8 cellular contexts compared by ENCODE assay signal in the genomic region with DNA sequence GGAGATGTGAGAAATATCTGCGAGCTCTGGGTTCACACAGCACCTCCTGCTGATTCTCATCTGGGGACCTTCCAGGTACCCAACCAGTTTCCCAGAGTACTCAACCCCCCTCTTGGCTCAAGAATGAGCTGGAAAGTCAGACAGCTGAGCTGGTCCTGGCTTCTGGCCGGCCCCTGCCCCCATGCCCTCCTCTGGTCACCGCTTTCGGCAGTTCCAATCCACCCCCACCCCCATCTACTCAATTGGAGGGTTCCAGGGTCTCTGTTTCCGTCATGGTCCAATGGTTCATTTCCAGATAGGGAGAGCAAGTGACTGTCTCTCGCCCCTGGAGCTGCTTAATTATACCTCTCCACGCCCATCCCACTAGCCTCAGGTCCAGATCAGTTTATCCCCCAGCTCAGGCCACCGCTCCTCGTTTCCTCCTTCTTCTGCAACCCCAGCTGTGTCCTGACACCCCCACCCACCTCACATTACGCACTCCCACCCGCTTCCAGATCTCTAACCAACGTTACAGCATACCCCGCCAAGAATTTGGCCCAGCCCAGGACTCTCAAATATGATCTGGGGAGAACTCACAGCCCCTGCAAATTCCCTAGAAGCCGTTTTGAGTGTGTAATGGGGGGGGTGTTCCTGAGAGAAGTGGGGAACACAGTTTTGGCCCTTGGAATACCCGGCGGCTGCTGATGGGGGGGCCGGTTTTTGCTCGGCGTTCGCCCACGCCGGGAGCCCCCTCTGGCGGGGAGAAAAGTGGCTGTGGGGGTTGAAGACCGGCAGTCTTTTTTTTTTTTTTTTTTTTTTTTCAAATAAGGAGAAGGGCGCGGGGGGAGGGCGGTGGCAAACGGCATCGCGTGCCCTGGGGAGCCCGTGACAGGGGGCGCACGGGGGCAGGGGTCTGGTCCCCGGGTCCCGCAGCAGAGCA. TPM values are rescaled to one million over a fixed set of nuclear protein-coding genes. Genes with fewer than 3 reads are reported as not detected.
DNase-seq lines count a peak whose midpoint lies in the region; ATAC-seq and TF ChIP-seq lines count a peak whose summit lies in the region.

No MANE protein-coding gene starts in this region.

- intact Hi-C loops in PC-9 (cut with micrococcal nuclease; ENCODE audit: unreplicated experiment) = loop anchor here (5.0 kb wide), 2 partner anchors 279 to 299 kb away; a partner anchor contains a TSS
- intact Hi-C loops in esophagus muscularis mucosa (cut with DNase I) = no loop called here

- peaks cover 7% of the 10 kb centered on the region; the same call in 1 of the 2 replicates for H3K4me1 ChIP-seq in ES-I3 (ENCODE audit: insufficient read depth, low read length)
- H3K4me1 ChIP-seq in PC-9 (replicated peaks; ENCODE audit: insufficient read depth) = peaks cover 13% of the 10 kb centered on the region; the same call in 1 of the 2 replicates
- peaks cover 37 to 58% (median 44%) of the 10 kb centered on the region in 4 donors for H3K4me1 ChIP-seq in esophagus muscularis mucosa

- peaks cover 57% of the 10 kb centered on the region for H3K27me3 ChIP-seq in PC-9 (ENCODE audit: insufficient read depth, low read depth)
- H3K27me3 ChIP-seq in esophagus muscularis mucosa = peaks cover 14 to 98% (median 71%) of the 10 kb centered on the region in 4 donors

- no peaks in the 10 kb centered on the region for H3K9me2 ChIP-seq in PC-9 (ENCODE audit: insufficient read depth)

- peak overlapping the region; percentile 41; the same call in 1 of the 2 replicates for H3K9ac ChIP-seq in ES-I3 (ENCODE audit: low read depth, low read length)

- H3K36me3 ChIP-seq in ES-I3 (ENCODE audit: insufficient read depth, low read length) (no peaks in the 10 kb centered on the region), PC-9 (ENCODE audit: low read depth) (no peaks in the 10 kb centered on the region), esophagus muscularis mucosa (no peaks in the 10 kb centered on the region)

- no peak for TF ChIP-seq POLR2A in esophagus muscularis mucosa (IDR thresholded peaks at IDR 0.05; ENCODE audit: low read depth)

- H3K4me2 ChIP-seq in PC-9 = peak overlapping the region; percentile 34; the same call in 1 of the 2 replicates

- no peak for ATAC-seq in HG03196 (IDR thresholded peaks at IDR 0.05; ENCODE audit: unreplicated experiment)
- ATAC-seq in GM21447 (IDR thresholded peaks at IDR 0.05; ENCODE audit: unreplicated experiment) = no peak

- no TSS peak for BruUV-seq in PC-9 (replicated peaks; lab: Mats Ljungman, UMichigan)

- peaks cover 53% of the 10 kb centered on the region for H3F3A ChIP-seq in PC-9 (ENCODE audit: insufficient read depth, low read depth)

- H3K79me2 ChIP-seq in PC-9 (ENCODE audit: low read depth) = no peaks in the 10 kb centered on the region

- TF ChIP-seq EP300 in esophagus muscularis mucosa (IDR thresholded peaks at IDR 0.05) = no peak

- no peaks in the 10 kb centered on the region for H3K9me3 ChIP-seq in ES-I3 (ENCODE audit: control insufficient read depth, insufficient read depth, low read length)
- H3K9me3 ChIP-seq in PC-9 (ENCODE audit: insufficient read depth, low read depth) = 0 out of 2 replicates have a peak, but pooled peaks cover 3% of the 10 kb centered on the region
- peaks cover 0 to 6% (median 2%) of the 10 kb centered on the region in 4 donors for H3K9me3 ChIP-seq in esophagus muscularis mucosa

- WGBS in esophagus muscularis mucosa = 3% methylated on average over 27 of the region's 35 CpGs

- POLR2A ChIA-PET in PC-9 (lab: Charles Lee; ENCODE audit: unreplicated experiment) = interaction anchor here (0.5 kb wide), 1 partner anchor 192 kb away, joined by 5 read pairs; no protein-coding TSS in a partner anchor

- H3K27ac ChIP-seq in 22Rv1 (peak overlapping the region; percentile 89), PC-9 (no peak overlapping the region), esophagus muscularis mucosa (replicated peaks in 1 of 4) (no peak overlapping the region)

- DNase-seq in PC-9 (no peak), esophagus muscularis mucosa (ENCODE audit: extremely low spot score) (no peak), NCI-H2196 treated with DMSO at 0.1 percent for 48 hours (lab: John Stamatoyannopoulos, UW; ENCODE audit: unreplicated experiment) (no peak)
- DNase-seq in stimulated activated CD4-positive, alpha-beta T cell treated with anti-CD3 and anti-CD28 coated beads, Interleukin-1b, Interleukin-23, amount 100 ng/mL, for 48 hours = no peak

- no peak for TF ChIP-seq CTCF in 22Rv1 (IDR thresholded peaks at IDR 0.05)
- TF ChIP-seq CTCF in PC-9 (conservative IDR thresholded peaks at IDR 0.05) = no peak
- no peak for TF ChIP-seq CTCF in esophagus muscularis mucosa (IDR thresholded peaks at IDR 0.05)

- H3K4me3 ChIP-seq in PC-9 = no peak overlapping the region
- peak overlapping the region; percentile 7 to 42 (median 30) for H3K4me3 ChIP-seq in esophagus muscularis mucosa

- H4K20me1 ChIP-seq in PC-9 (ENCODE audit: insufficient read depth) = no peaks in the 10 kb centered on the region

- CTCF ChIA-PET in PC-9 (lab: Charles Lee) = interaction anchor here (0.6 to 1.1 kb wide), 4 partner anchors 10 to 113 kb away, joined by 4 to 11 read pairs (median 6); no protein-coding TSS in a partner anchor

- H2AFZ ChIP-seq in PC-9 = no peak overlapping the region

RNA-seq across cellular contexts. Expression of a gene that starts 1.8 kb away (rescaled TPM):
- total RNA-seq in PC-9 (2021) = 8.9 and 10.4 TPM in 2 replicates
- 10 to 100 TPM; 11.6 to 24.5 (median 14.1) TPM for total RNA-seq in esophagus muscularis mucosa

RNA-seq across cellular contexts. Expression of a gene that starts 15.2 kb away (rescaled TPM):
- total RNA-seq in PC-9 (2021) (156 and 191 TPM in 2 replicates), esophagus muscularis mucosa (100 to 1,000 TPM; 131 to 176 (median 160) TPM)

RNA-seq across cellular contexts. Expression of a gene that starts 38.2 kb away (rescaled TPM):
- total RNA-seq in PC-9 (2021) = 94.7 and 102 TPM in 2 replicates
- 10 to 100 TPM; 50.5 to 71.6 (median 65.9) TPM for total RNA-seq in esophagus muscularis mucosa
